Comparison of ENCODE assay signal across 22 cellular contexts in genomic region chr3:71402872-71403271, GRCh38.
DNase-seq lines count a peak whose midpoint lies in the region; ATAC-seq and TF ChIP-seq lines count a peak whose summit lies in the region.
"Had no signal": no experiment of that assay in that cellular context is flagged by ENCODE, and none has a peak within 500 bp of the region (broad histone marks: within the 10 kb centered on the region; RNA-seq: fewer than 3 reads in every experiment).

No MANE protein-coding gene starts in this region.

- no peaks in the 10 kb centered on the region for H4K20me1 ChIP-seq in GM23338 (replicated peaks; ENCODE audit: insufficient read depth)

- no peaks in the 10 kb centered on the region for H3K27me3 ChIP-seq in GM23338 (ENCODE audit: insufficient read depth)
- no peaks in the 10 kb centered on the region for H3K27me3 ChIP-seq in ascending aorta

- in situ Hi-C loops in ACHN (cut with HindIII; ENCODE audit: low pct_ligation_motif_present, low pct_unique_long_range_greater_than_20kb, low sequenced_read_pairs): no loop called here

- H2AFZ ChIP-seq in GM23338: no peak overlapping the region
- H2AFZ ChIP-seq: PC-9 had no signal

- H3K4me2 ChIP-seq in GM23338: no peak overlapping the region
- H3K4me2 ChIP-seq: PC-9 had no signal

- no peaks in the 10 kb centered on the region for H3F3A ChIP-seq in GM23338 (replicated peaks; ENCODE audit: low read depth)

- H3K36me3 ChIP-seq in GM23338 (ENCODE audit: insufficient read depth) (no peaks in the 10 kb centered on the region), ascending aorta (no peaks in the 10 kb centered on the region)
- H3K36me3 ChIP-seq: lower lobe of right lung, thoracic aorta had no signal

- intact Hi-C loops in ascending aorta (cut with DNase I): no loop called here

- no peaks in the 10 kb centered on the region for H3K79me2 ChIP-seq in GM23338 (replicated peaks; ENCODE audit: insufficient read depth)

- H3K4me3 ChIP-seq in GM23338 (no peak overlapping the region), ascending aorta (no peak overlapping the region)
- H3K4me3 ChIP-seq: lower lobe of right lung, PC-9, skin epidermis, thoracic aorta had no signal

- DNase-seq in NOMO-1 treated with DMSO at 0.1 percent for 48 hours (lab: John Stamatoyannopoulos, UW; ENCODE audit: unreplicated experiment) (peak; percentile 12), NOMO-1 treated with dmso at 0.1 percent for 144 hours (lab: John Stamatoyannopoulos, UW; ENCODE audit: unreplicated experiment) (no peak), GM23338 (ENCODE audit: low spot score) (no peak), osteocyte (ENCODE audit: extremely low spot score, unreplicated experiment) (no peak), ascending aorta (ENCODE audit: low spot score in 2 of 2) (no peak), ACHN (no peak)
- DNase-seq in activated CD8-positive, alpha-beta T cell treated with anti-CD3 and anti-CD28 coated beads, Interleukin-2, amount 10 ng/mL, durations not matched to agents 7 days and 5 days: no peak
- DNase-seq: activated CD4-positive, alpha-beta T cell treated with anti-CD3 and anti-CD28 coated beads, Interleukin-2, amount 10 ng/mL, durations not matched to agents 7 days and 5 days; activated effector memory CD4-positive, alpha-beta T cell treated with anti-CD3 and anti-CD28 coated beads, Interleukin-2, amount 50 U/mL, for 16 hours; lower lobe of right lung; NCI-H1930; NCI-H2227 treated with DMSO at 0.1 percent for 48 hours; NCI-H748 treated with DMSO at 0.1 percent for 48 hours; nucleus accumbens; PC-9; SHP77 treated with DMSO at 0.1 percent for 48 hours; stimulated activated CD4-positive, alpha-beta T cell treated with anti-CD3 and anti-CD28 coated beads, Interleukin-2, amount 100 ng/mL, for 24 hours; T-helper 1 cell had no signal

- H3K9me2 ChIP-seq in GM23338 (ENCODE audit: insufficient read depth): no peaks in the 10 kb centered on the region; the same call in 1 of the 2 replicates

- H3K4me1 ChIP-seq in GM23338 (ENCODE audit: insufficient read depth): peaks cover 5% of the 10 kb centered on the region
- H3K4me1 ChIP-seq in ascending aorta: peaks cover 0 to 3% of the 10 kb centered on the region in 2 donors

- H3K4me1 Mint-ChIP-seq in GM23338 (peaks cover 22% of the 10 kb centered on the region), osteocyte (ENCODE audit: unreplicated experiment) (peaks cover 33% of the 10 kb centered on the region)
- H3K4me1 Mint-ChIP-seq in activated CD8-positive, alpha-beta T cell treated with anti-CD3 and anti-CD28 coated beads, Interleukin-2, amount 10 ng/mL, durations not matched to agents 7 days and 5 days (ENCODE audit: low read depth): peaks cover 32% of the 10 kb centered on the region

- POLR2A ChIA-PET in activated CD8-positive, alpha-beta T cell treated with anti-CD3 and anti-CD28 coated beads, Interleukin-2, amount 10 ng/mL, durations not matched to agents 7 days and 5 days (lab: Charles Lee): no interaction called here

- 0 out of 2 replicates have a peak overlapping the region, but pooled peaks have one; percentile 18 for H3K27ac ChIP-seq in GM23338 (ENCODE audit: low read depth)
- no peak overlapping the region for H3K27ac ChIP-seq in ascending aorta
- H3K27ac ChIP-seq: lower lobe of right lung, PC-9, skin epidermis, thoracic aorta had no signal

- H3K9me3 Mint-ChIP-seq in GM23338 (no peaks in the 10 kb centered on the region), osteocyte (ENCODE audit: unreplicated experiment) (peaks cover 3% of the 10 kb centered on the region)
- no peaks in the 10 kb centered on the region for H3K9me3 Mint-ChIP-seq in activated CD8-positive, alpha-beta T cell treated with anti-CD3 and anti-CD28 coated beads, Interleukin-2, amount 10 ng/mL, durations not matched to agents 7 days and 5 days (ENCODE audit: insufficient read depth)
- H3K9me3 Mint-ChIP-seq: activated CD4-positive, alpha-beta T cell treated with anti-CD3 and anti-CD28 coated beads, Interleukin-2, amount 10 ng/mL, durations not matched to agents 7 days and 5 days; stimulated activated effector memory CD8-positive, alpha-beta T cell treated with anti-CD3 and anti-CD28 coated beads, Interleukin-12 subunit alpha, Interleukin-12 subunit beta, amount 100 ng/mL, for 72 hours had no signal

- ATAC-seq in GM23338 (no peak), GM18505 (IDR thresholded peaks at IDR 0.05; ENCODE audit: unreplicated experiment) (no peak)
- no peak for ATAC-seq in activated CD8-positive, alpha-beta T cell treated with anti-CD3 and anti-CD28 coated beads, Interleukin-2, amount 10 ng/mL, durations not matched to agents 7 days and 5 days
- ATAC-seq: lower lobe of right lung; stimulated activated effector memory CD8-positive, alpha-beta T cell treated with anti-CD3 and anti-CD28 coated beads, Interleukin-12 subunit alpha, Interleukin-12 subunit beta, amount 100 ng/mL, for 72 hours had no signal

- H3K27me3 Mint-ChIP-seq in GM23338 (ENCODE audit: insufficient read depth, low read depth, poor library complexity): peaks cover 2% of the 10 kb centered on the region
- no peaks in the 10 kb centered on the region for H3K27me3 Mint-ChIP-seq in activated CD8-positive, alpha-beta T cell treated with anti-CD3 and anti-CD28 coated beads, Interleukin-2, amount 10 ng/mL, durations not matched to agents 7 days and 5 days (ENCODE audit: low read depth)
- no peaks in the 10 kb centered on the region for H3K27me3 Mint-ChIP-seq in osteocyte (ENCODE audit: unreplicated experiment)

- TF ChIP-seq CTCF in GM23338 (conservative IDR thresholded peaks at IDR 0.05; ENCODE audit: low read depth in 2 of 2): no peak
- TF ChIP-seq CTCF in osteocyte (IDR thresholded peaks at IDR 0.05): no peak
- TF ChIP-seq CTCF in ascending aorta (IDR thresholded peaks at IDR 0.05): no peak

- H3K36me3 Mint-ChIP-seq in GM23338 (ENCODE audit: low read depth) (no peaks in the 10 kb centered on the region), osteocyte (ENCODE audit: unreplicated experiment) (peaks cover 4% of the 10 kb centered on the region)
- H3K36me3 Mint-ChIP-seq in activated CD8-positive, alpha-beta T cell treated with anti-CD3 and anti-CD28 coated beads, Interleukin-2, amount 10 ng/mL, durations not matched to agents 7 days and 5 days (ENCODE audit: low read depth): peaks cover 6% of the 10 kb centered on the region
- H3K36me3 Mint-ChIP-seq: stimulated activated effector memory CD8-positive, alpha-beta T cell treated with anti-CD3 and anti-CD28 coated beads, Interleukin-12 subunit alpha, Interleukin-12 subunit beta, amount 100 ng/mL, for 72 hours had no signal

- TF ChIP-seq POLR2A in GM18505 (IDR thresholded peaks at IDR 0.05; ENCODE audit: borderline replicate concordance, extremely low read depth, insufficient read depth, insufficient read length): no peak

- CTCF ChIA-PET in activated CD8-positive, alpha-beta T cell treated with anti-CD3 and anti-CD28 coated beads, Interleukin-2, amount 10 ng/mL, durations not matched to agents 7 days and 5 days (lab: Charles Lee): no interaction called here

- no peaks in the 10 kb centered on the region for H3K9me3 ChIP-seq in ascending aorta
- H3K9me3 ChIP-seq: lower lobe of right lung, thoracic aorta had no signal

- H3K27ac Mint-ChIP-seq in GM23338 (no peak overlapping the region), osteocyte (ENCODE audit: unreplicated experiment) (peak overlapping the region; percentile 20)
- peak overlapping the region; percentile 24 for H3K27ac Mint-ChIP-seq in activated CD8-positive, alpha-beta T cell treated with anti-CD3 and anti-CD28 coated beads, Interleukin-2, amount 10 ng/mL, durations not matched to agents 7 days and 5 days
- H3K27ac Mint-ChIP-seq: activated CD4-positive, alpha-beta T cell treated with anti-CD3 and anti-CD28 coated beads, Interleukin-2, amount 10 ng/mL, durations not matched to agents 7 days and 5 days; stimulated activated effector memory CD8-positive, alpha-beta T cell treated with anti-CD3 and anti-CD28 coated beads, Interleukin-12 subunit alpha, Interleukin-12 subunit beta, amount 100 ng/mL, for 72 hours had no signal

- H3K4me3 Mint-ChIP-seq in GM23338: no peak overlapping the region
- H3K4me3 Mint-ChIP-seq in activated CD8-positive, alpha-beta T cell treated with anti-CD3 and anti-CD28 coated beads, Interleukin-2, amount 10 ng/mL, durations not matched to agents 7 days and 5 days: no peak overlapping the region
- H3K4me3 Mint-ChIP-seq in osteocyte (ENCODE audit: unreplicated experiment): no peak overlapping the region
- H3K4me3 Mint-ChIP-seq: activated CD4-positive, alpha-beta T cell treated with anti-CD3 and anti-CD28 coated beads, Interleukin-2, amount 10 ng/mL, durations not matched to agents 7 days and 5 days; stimulated activated effector memory CD8-positive, alpha-beta T cell treated with anti-CD3 and anti-CD28 coated beads, Interleukin-12 subunit alpha, Interleukin-12 subunit beta, amount 100 ng/mL, for 72 hours had no signal

TF ChIP-seq in GM23338, 12 proteins besides CTCF, POLR2A, EP300 and RAD21 (continues in another document):
- TF ChIP-seq EZH2 (IDR thresholded peaks at IDR 0.05; ENCODE audit: low read depth, unreplicated experiment) (no peak), ZNF331 (CRISPR knock-in tag; IDR thresholded peaks at IDR 0.05; ENCODE audit: low read depth) (no peak), JUNB (IDR thresholded peaks at IDR 0.05; ENCODE audit: unreplicated experiment) (no peak), POLR2AphosphoS5 (IDR thresholded peaks at IDR 0.05; ENCODE audit: low read depth) (no peak), ZNF114 (CRISPR knock-in tag; IDR thresholded peaks at IDR 0.05) (no peak)
